ENCODE assay signal across 26 cellular contexts in the genomic region with DNA sequence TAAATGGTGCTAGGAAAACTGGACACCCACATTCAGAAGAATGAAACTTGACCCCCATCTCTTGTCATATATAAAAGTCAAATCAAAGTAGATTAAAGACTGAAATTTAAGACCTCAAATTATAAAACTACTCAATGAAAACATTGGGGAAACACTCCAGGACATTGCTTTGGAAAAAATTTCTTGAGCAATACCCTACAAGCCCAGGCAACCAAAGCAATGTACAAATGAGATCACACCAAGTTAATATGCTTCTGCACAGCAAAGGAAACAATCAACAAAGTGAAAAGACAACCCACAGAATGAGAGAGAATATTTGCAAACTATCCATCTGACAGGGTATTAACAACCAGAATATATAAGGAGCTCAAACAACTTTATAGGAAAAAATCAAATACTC.
"Had no signal": no experiment of that assay in that cellular context is flagged by ENCODE, and none has a peak within 500 bp of the region (broad histone marks: within the 10 kb centered on the region; RNA-seq: fewer than 3 reads in every experiment).

No MANE protein-coding gene starts in this region.

- H3K4me1 ChIP-seq: colonic mucosa, esophagus muscularis mucosa, esophagus squamous epithelium, foreskin keratinocyte, gastrocnemius medialis, gastroesophageal sphincter, heart left ventricle, heart right ventricle had no signal

- H3K36me3 ChIP-seq: colonic mucosa, esophagus muscularis mucosa, esophagus squamous epithelium, gastrocnemius medialis, gastroesophageal sphincter, heart left ventricle, heart right ventricle had no signal

- DNase-seq: colonic mucosa; cortex of kidney; dermis blood vessel endothelial cell; dorsolateral prefrontal cortex; effector CD4-positive, alpha-beta T cell; effector CD8-positive, alpha-beta T cell; effector memory CD4-positive, alpha-beta T cell; effector memory CD8-positive, alpha-beta T cell; endodermal cell; erythroblast; esophagus squamous epithelium; foreskin fibroblast; foreskin melanocyte; gastrocnemius medialis; glutamatergic neuron; head of caudate nucleus; heart left ventricle; heart right ventricle had no signal

- H3K4me3 ChIP-seq: colonic mucosa, coronary artery, dorsolateral prefrontal cortex, esophagus muscularis mucosa, esophagus squamous epithelium, gastrocnemius medialis, gastroesophageal sphincter, heart left ventricle, heart right ventricle had no signal

- H3K27ac Mint-ChIP-seq: dendritic cell treated with granulocyte-macrophage colony-stimulating factor and Interleukin-4, amounts not matched to agents 40 ng/mL and 50 ng/mL, for 4 days; effector memory CD8-positive, alpha-beta T cell; endodermal cell had no signal

- H3K4me1 Mint-ChIP-seq: endodermal cell had no signal

- H3K27ac ChIP-seq: colonic mucosa, coronary artery, dorsolateral prefrontal cortex, epithelial cell of prostate, esophagus muscularis mucosa, esophagus squamous epithelium, foreskin keratinocyte, gastrocnemius medialis, gastroesophageal sphincter, heart left ventricle, heart right ventricle had no signal

- H3K27me3 ChIP-seq: colonic mucosa, dorsolateral prefrontal cortex, esophagus muscularis mucosa, esophagus squamous epithelium, foreskin keratinocyte, gastrocnemius medialis, gastroesophageal sphincter, heart left ventricle, heart right ventricle had no signal

- FAIRE-seq: endometrium, endothelial cell of umbilical vein had no signal

- H3K27me3 Mint-ChIP-seq: dendritic cell treated with granulocyte-macrophage colony-stimulating factor and Interleukin-4, amounts not matched to agents 40 ng/mL and 50 ng/mL, for 4 days; effector memory CD8-positive, alpha-beta T cell had no signal

- H3K4me3 Mint-ChIP-seq: dendritic cell treated with granulocyte-macrophage colony-stimulating factor and Interleukin-4, amounts not matched to agents 40 ng/mL and 50 ng/mL, for 4 days; effector memory CD8-positive, alpha-beta T cell; endodermal cell had no signal

- H3K9me3 ChIP-seq: colonic mucosa, gastrocnemius medialis had no signal
